20 cellular contexts compared by ENCODE assay signal in the genomic region with DNA sequence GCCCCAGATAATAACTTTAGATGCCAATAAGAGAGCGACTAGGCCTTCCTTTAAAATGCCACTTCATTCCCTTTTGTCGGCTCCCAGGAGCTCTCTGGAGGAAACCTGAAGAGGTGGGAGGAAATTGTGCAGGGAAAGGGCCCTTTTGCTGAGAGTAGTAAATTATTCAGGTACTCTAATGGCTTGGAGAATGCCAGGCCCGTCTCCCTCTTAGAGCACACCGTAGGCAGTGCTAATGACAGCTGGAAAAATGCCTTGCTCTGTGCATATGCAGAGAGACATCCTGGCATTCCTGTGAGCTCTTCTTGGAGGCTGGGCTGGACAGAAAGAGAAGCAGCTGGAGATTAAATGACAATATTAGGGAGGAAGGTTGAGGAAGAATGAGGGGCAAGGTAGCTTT.
"Had no signal": no experiment of that assay in that cellular context is flagged by ENCODE, and none has a peak within 500 bp of the region (broad histone marks: within the 10 kb centered on the region; RNA-seq: fewer than 3 reads in every experiment).

No MANE protein-coding gene starts in this region.

- H3K4me3 Mint-ChIP-seq: activated T-helper 17 cell treated with anti-CD3 and anti-CD28 coated beads, Interleukin-2, amount 50 U/mL, for 72 hours; central memory CD8-positive, alpha-beta T cell; dendritic cell treated with granulocyte-macrophage colony-stimulating factor and Interleukin-4, amounts not matched to agents 40 ng/mL and 50 ng/mL, for 4 days; effector memory CD8-positive, alpha-beta T cell; naive thymus-derived CD8-positive, alpha-beta T cell; stimulated activated naive B cell treated with anti-CD40 and anti-IgM and Interleukin-4, amounts not matched to agents 10 μg/mL and 1 μg/mL and 100 μg/mL, for 72 hours had no signal

- H3K36me3 Mint-ChIP-seq: naive thymus-derived CD8-positive, alpha-beta T cell; stimulated activated naive B cell treated with anti-CD40 and anti-IgM and Interleukin-4, amounts not matched to agents 10 μg/mL and 1 μg/mL and 100 μg/mL, for 72 hours had no signal

- H3K4me1 Mint-ChIP-seq: activated T-helper 17 cell treated with anti-CD3 and anti-CD28 coated beads, Interleukin-2, amount 50 U/mL, for 72 hours; central memory CD8-positive, alpha-beta T cell; naive thymus-derived CD8-positive, alpha-beta T cell; stimulated activated naive B cell treated with anti-CD40 and anti-IgM and Interleukin-4, amounts not matched to agents 10 μg/mL and 1 μg/mL and 100 μg/mL, for 72 hours had no signal

- DNase-seq: activated CD4-positive, alpha-beta T cell treated with anti-CD3 and anti-CD28 coated beads, Interleukin-2, amount 50 U/mL, for 1 hour; activated naive CD4-positive, alpha-beta T cell treated with anti-CD3 and anti-CD28 coated beads, Interleukin-2, amount 50 U/mL, for 16 hours; activated T-cell treated with anti-CD3 and anti-CD28 coated beads for 4 hours; body of pancreas; effector memory CD8-positive, alpha-beta T cell; left cardiac atrium; mucosa of descending colon; naive thymus-derived CD8-positive, alpha-beta T cell; occipital lobe; spleen; stimulated activated CD4-positive, alpha-beta T cell treated with anti-CD3 and anti-CD28 coated beads, Interleukin-1b, Interleukin-23, amount 100 ng/mL, for 48 hours; stimulated activated naive B cell treated with anti-CD40 and anti-IgM and Interleukin-4, amounts not matched to agents 10 μg/mL and 1 μg/mL and 100 μg/mL, for 72 hours; substantia nigra; T-helper 2 cell; upper lobe of left lung had no signal

- ATAC-seq: activated T-helper 17 cell treated with anti-CD3 and anti-CD28 coated beads, Interleukin-2, amount 50 U/mL, for 72 hours; body of pancreas; effector memory CD8-positive, alpha-beta T cell; gastroesophageal sphincter; mucosa of descending colon; naive thymus-derived CD8-positive, alpha-beta T cell; sciatic nerve; stimulated activated naive B cell treated with anti-CD40 and anti-IgM and Interleukin-4, amounts not matched to agents 10 μg/mL and 1 μg/mL and 100 μg/mL, for 72 hours had no signal

- H3K27ac Mint-ChIP-seq: activated T-helper 17 cell treated with anti-CD3 and anti-CD28 coated beads, Interleukin-2, amount 50 U/mL, for 72 hours; dendritic cell treated with granulocyte-macrophage colony-stimulating factor and Interleukin-4, amounts not matched to agents 40 ng/mL and 50 ng/mL, for 4 days; effector memory CD8-positive, alpha-beta T cell; naive thymus-derived CD8-positive, alpha-beta T cell; stimulated activated naive B cell treated with anti-CD40 and anti-IgM and Interleukin-4, amounts not matched to agents 10 μg/mL and 1 μg/mL and 100 μg/mL, for 72 hours had no signal

- H3K9me3 Mint-ChIP-seq: activated T-helper 17 cell treated with anti-CD3 and anti-CD28 coated beads, Interleukin-2, amount 50 U/mL, for 72 hours; central memory CD8-positive, alpha-beta T cell; dendritic cell treated with granulocyte-macrophage colony-stimulating factor and Interleukin-4, amounts not matched to agents 40 ng/mL and 50 ng/mL, for 4 days; effector memory CD8-positive, alpha-beta T cell; stimulated activated naive B cell treated with anti-CD40 and anti-IgM and Interleukin-4, amounts not matched to agents 10 μg/mL and 1 μg/mL and 100 μg/mL, for 72 hours had no signal
